Comparison of ENCODE assay signal across 9 cellular contexts in the genomic region with DNA sequence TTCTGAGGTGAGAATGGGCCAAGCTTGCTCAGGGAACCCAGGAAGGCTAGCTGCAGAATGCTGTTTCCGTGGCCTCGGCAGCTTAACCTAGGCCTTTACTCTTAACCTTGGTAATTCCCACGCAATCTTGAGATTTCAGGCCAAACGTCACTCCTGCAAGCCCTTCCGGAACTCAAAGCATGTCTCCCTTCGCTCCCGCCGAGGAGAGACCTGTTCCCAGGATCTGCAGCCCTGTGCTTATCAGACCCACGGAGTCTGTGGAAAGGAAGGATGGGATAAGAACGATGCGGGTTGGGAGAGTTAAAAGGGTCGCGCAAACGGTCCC. TPM values are rescaled to one million over a fixed set of nuclear protein-coding genes. Genes with fewer than 3 reads are reported as not detected.
DNase-seq lines count a peak whose midpoint lies in the region; ATAC-seq and TF ChIP-seq lines count a peak whose summit lies in the region.
"Had no signal": no experiment of that assay in that cellular context is flagged by ENCODE, and none has a peak within 500 bp of the region (broad histone marks: within the 10 kb centered on the region; RNA-seq: fewer than 3 reads in every experiment).

No MANE protein-coding gene starts in this region.

- peaks cover 16% of the 10 kb centered on the region for H3K36me3 Mint-ChIP-seq in CD8-positive, alpha-beta T cell
- H3K36me3 Mint-ChIP-seq in T-cell = peaks cover 6% of the 10 kb centered on the region

- CTCF ChIA-PET in CD8-positive, alpha-beta T cell (lab: Charles Lee) = interaction anchor here (1.4 kb wide), 1 partner anchor 113 kb away, joined by 5 read pairs; a partner anchor contains a TSS
- CTCF ChIA-PET in T-cell (lab: Charles Lee) = no interaction called here

- H3K27me3 Mint-ChIP-seq in CD8-positive, alpha-beta T cell (ENCODE audit: low read depth) = no peaks in the 10 kb centered on the region
- no peaks in the 10 kb centered on the region for H3K27me3 Mint-ChIP-seq in T-cell

- no peak for TF ChIP-seq CTCF in CD8-positive, alpha-beta T cell (IDR thresholded peaks at IDR 0.05)
- TF ChIP-seq CTCF in fibroblast of lung (conservative IDR thresholded peaks at IDR 0.05 in 1 of 2, IDR thresholded peaks at IDR 0.05 in 1 of 2; ENCODE audit: low read depth in 1 of 2, low read length in 2 of 2) (no peak), parathyroid adenoma (IDR thresholded peaks at IDR 0.05) (no peak)

- H3K4me1 ChIP-seq in CD8-positive, alpha-beta T cell (ENCODE audit: insufficient read depth, low read length) = peaks cover 14% of the 10 kb centered on the region
- H3K4me1 ChIP-seq in fibroblast of lung (ENCODE audit: control insufficient read depth, extremely low read depth, insufficient read depth, low read length) (no peaks in the 10 kb centered on the region), parathyroid adenoma (peaks cover 5% of the 10 kb centered on the region)

- peak overlapping the region; percentile 96 for H3K4me3 Mint-ChIP-seq in CD8-positive, alpha-beta T cell
- peak overlapping the region; percentile 91 to 92 (median 92) for H3K4me3 Mint-ChIP-seq in T-cell

- H3K4me2 ChIP-seq in fibroblast of lung (ENCODE audit: extremely low read depth, insufficient read depth, low read length) (peak overlapping the region; percentile 83), parathyroid adenoma (ENCODE audit: low read length) (peak overlapping the region; percentile 85)

- H3K27ac ChIP-seq in CD8-positive, alpha-beta T cell (ENCODE audit: low read depth, low read length) = peak overlapping the region; percentile 65
- H3K27ac ChIP-seq in fibroblast of lung (ENCODE audit: insufficient read depth, low read length) (no peak overlapping the region), parathyroid adenoma (peak overlapping the region; percentile 86)

- peak overlapping the region; percentile 95 for H3K27ac Mint-ChIP-seq in CD8-positive, alpha-beta T cell
- peak overlapping the region; percentile 83 to 88 for H3K27ac Mint-ChIP-seq in T-cell

- intact Hi-C loops in CD8-positive, alpha-beta T cell (cut with DNase I, micrococcal nuclease) = loop anchor here (1.0 to 5.0 kb wide), 5 partner anchors 20 to 115 kb away; a partner anchor contains a TSS
- intact Hi-C loops in posterior cingulate gyrus (cut with DNase I) = no loop called here

- DNase-seq in CD8-positive, alpha-beta T cell = no peak
- DNase-seq in T-cell (peak in 2 of 34 experiments; percentile 1 to 3), fibroblast of lung (ENCODE audit: low read depth in 2 of 2) (no peak), NCI-H774 (lab: John Stamatoyannopoulos, UW) (no peak), posterior cingulate gyrus (no peak), islet precursor cell (no peak), NCI-H2171 treated with DMSO at 0.1 percent for 48 hours (lab: John Stamatoyannopoulos, UW) (no peak)

- peak overlapping the region; percentile 80 for H3K4me3 ChIP-seq in CD8-positive, alpha-beta T cell (ENCODE audit: low read depth, low read length)
- peak overlapping the region; percentile 41 to 79 (median 74) for H3K4me3 ChIP-seq in fibroblast of lung (replicated peaks in 1 of 4; ENCODE audit: control extremely low read depth in 1 of 4, insufficient read depth in 1 of 4, low read depth in 3 of 4, low read length in 4 of 4)
- peak overlapping the region; percentile 99 for H3K4me3 ChIP-seq in parathyroid adenoma (ENCODE audit: low read depth, low read length)

- no peaks in the 10 kb centered on the region for H3K9me3 Mint-ChIP-seq in CD8-positive, alpha-beta T cell
- no peaks in the 10 kb centered on the region for H3K9me3 Mint-ChIP-seq in T-cell

- no peaks in the 10 kb centered on the region for H3K9me3 ChIP-seq in CD8-positive, alpha-beta T cell (ENCODE audit: low read length)
- H3K9me3 ChIP-seq in fibroblast of lung (ENCODE audit: control insufficient read depth, insufficient read depth, low read depth, low read length) (no peaks in the 10 kb centered on the region), parathyroid adenoma (ENCODE audit: control insufficient read depth, low read length) (no peaks in the 10 kb centered on the region)

- H3K9ac ChIP-seq in fibroblast of lung (ENCODE audit: insufficient read depth, low read length) (no peak overlapping the region), parathyroid adenoma (no peak overlapping the region)

- no peak for ATAC-seq in CD8-positive, alpha-beta T cell
- peak in 3 of 4 experiments; percentile 3 to 11 (median 5) for ATAC-seq in T-cell (replicated peaks in 1 of 4)

- POLR2A ChIA-PET in CD8-positive, alpha-beta T cell (lab: Charles Lee) = interaction anchor here (0.7 to 1.7 kb wide), 2 partner anchors 130 to 935 kb away, joined by 3 to 4 read pairs; a partner anchor contains a TSS
- POLR2A ChIA-PET in T-cell (lab: Charles Lee) = no interaction called here

- peaks cover 25% of the 10 kb centered on the region for H3K4me1 Mint-ChIP-seq in CD8-positive, alpha-beta T cell (ENCODE audit: low read depth)
- peaks cover 26 to 31% (median 28%) of the 10 kb centered on the region in 3 donors for H3K4me1 Mint-ChIP-seq in T-cell

- H2AFZ ChIP-seq in fibroblast of lung (ENCODE audit: low read length) = peak overlapping the region; percentile 81
- peak overlapping the region; percentile 100 for H2AFZ ChIP-seq in parathyroid adenoma

- H4K20me1 ChIP-seq in fibroblast of lung (ENCODE audit: control insufficient read depth, extremely low read depth, insufficient read depth, low read length) = no peaks in the 10 kb centered on the region

- H3K79me2 ChIP-seq in fibroblast of lung (ENCODE audit: control insufficient read depth, insufficient read depth, low read length) = no peaks in the 10 kb centered on the region
- H3K79me2 ChIP-seq in parathyroid adenoma = peaks cover 5% of the 10 kb centered on the region

- H3K27me3 ChIP-seq in CD8-positive, alpha-beta T cell (ENCODE audit: insufficient read depth, low read length) = no peaks in the 10 kb centered on the region
- no peaks in the 10 kb centered on the region for H3K27me3 ChIP-seq in fibroblast of lung (ENCODE audit: control insufficient read depth, insufficient read depth, low read length)
- no peaks in the 10 kb centered on the region for H3K27me3 ChIP-seq in parathyroid adenoma (ENCODE audit: control insufficient read depth, insufficient read depth, low read length)

- no peaks in the 10 kb centered on the region for H3K36me3 ChIP-seq in CD8-positive, alpha-beta T cell (ENCODE audit: insufficient read depth, low read length)
- H3K36me3 ChIP-seq in fibroblast of lung (ENCODE audit: control insufficient read depth, insufficient read depth, low read length) (no peaks in the 10 kb centered on the region), parathyroid adenoma (ENCODE audit: control insufficient read depth, insufficient read depth, low read length) (no peaks in the 10 kb centered on the region)

RNA-seq across cellular contexts. Expression of a gene that starts 0.5 kb away (rescaled TPM):
- 1 to 10 TPM; 2.6 to 2.7 TPM for total RNA-seq in CD8-positive, alpha-beta T cell
- total RNA-seq in T-cell (10 to 100 TPM in 1 of 5 donors, 1 to 10 TPM in 4; 3.3 to 10.4 (median 8.5) TPM), fibroblast of lung (2.1 and 3.1 TPM in 2 replicates)
- 2.2 and 2.6 TPM in 2 replicates for polyA plus RNA-seq in fibroblast of lung
- 1.0 and 1.2 TPM in 2 replicates for polyA plus RNA-seq in fibroblast of lung (2012)
- polyA minus RNA-seq in fibroblast of lung (ENCODE audit: low replicate concordance) = 0.43 and 0.82 TPM in 2 replicates

RNA-seq across cellular contexts. Expression of a gene that starts 33.9 kb away (rescaled TPM):
- total RNA-seq in CD8-positive, alpha-beta T cell = 1 to 10 TPM; 5.7 to 6.1 TPM
- 10 to 100 TPM in 3 of 5 donors, 1 to 10 TPM in 2; 7.3 to 20.9 (median 14.2) TPM for total RNA-seq in T-cell
- 7.2 and 7.3 TPM in 2 replicates for total RNA-seq in fibroblast of lung
- polyA plus RNA-seq in fibroblast of lung = 4.2 and 4.6 TPM in 2 replicates
- polyA plus RNA-seq in fibroblast of lung (2012) = 3.3 and 4.4 TPM in 2 replicates
- 7.6 TPM in 1 of 2 replicates, not detected in the other for polyA minus RNA-seq in fibroblast of lung (ENCODE audit: low replicate concordance)

RNA-seq across cellular contexts. Expression of a gene that starts 38.1 kb away (rescaled TPM):
- total RNA-seq in CD8-positive, alpha-beta T cell = under 1 TPM; 0.06 to 0.22 TPM
- 1 to 10 TPM in 1 of 5 donors, under 1 TPM in 4; 0.03 to 1.1 (median 0.09) TPM for total RNA-seq in T-cell
- total RNA-seq in fibroblast of lung = not detected in 2 replicates
- polyA plus RNA-seq in fibroblast of lung = 0.01 TPM in 1 of 2 replicates, not detected in the other
- 0.02 and 0.05 TPM in 2 replicates for polyA plus RNA-seq in fibroblast of lung (2012)
- not detected in 2 replicates for polyA minus RNA-seq in fibroblast of lung (ENCODE audit: low replicate concordance)

RNA-seq across cellular contexts. Expression of a gene that starts 42.5 kb away (rescaled TPM):
- total RNA-seq in CD8-positive, alpha-beta T cell = not detected
- under 1 TPM in 3 of 5 donors, not detected in 2; 0.14 to 0.62 (median 0.25) TPM for total RNA-seq in T-cell
- total RNA-seq in fibroblast of lung = 0.26 and 0.66 TPM in 2 replicates
- not detected in 2 replicates for polyA plus RNA-seq in fibroblast of lung
- not detected in 2 replicates for polyA plus RNA-seq in fibroblast of lung (2012)
- polyA minus RNA-seq in fibroblast of lung (ENCODE audit: low replicate concordance) = not detected in 2 replicates
- total RNA-seq: M059J had no signal
